8 cellular contexts compared by ENCODE assay signal in genomic region chr18:75212626-75213110, GRCh38. TPM values are rescaled to one million over a fixed set of nuclear protein-coding genes. Genes with fewer than 3 reads are reported as not detected.
DNase-seq lines count a peak whose midpoint lies in the region; ATAC-seq, FAIRE-seq and TF ChIP-seq lines count a peak whose summit lies in the region.

No MANE protein-coding gene starts in this region.

- H3K79me2 ChIP-seq in MM.1S (ENCODE audit: low read length) = peaks cover 60% of the 10 kb centered on the region
- no peaks in the 10 kb centered on the region for H3K79me2 ChIP-seq in neural progenitor cell (ENCODE audit: low read depth)

- no peaks in the 10 kb centered on the region for H3K27me3 ChIP-seq in CD4-positive, alpha-beta memory T cell (ENCODE audit: insufficient read depth, low read length)
- H3K27me3 ChIP-seq in MM.1S (replicated peaks; ENCODE audit: insufficient read depth, low read length) (no peaks in the 10 kb centered on the region), neural progenitor cell (peaks cover 69% of the 10 kb centered on the region)

- CTCF ChIA-PET in CD4-positive, alpha-beta memory T cell (lab: Charles Lee; ENCODE audit: partially characterized antibody) = interaction anchor here (1.4 to 1.9 kb wide), 3 partner anchors 9 to 32 kb away, joined by 4 to 5 read pairs (median 4); no protein-coding TSS in a partner anchor

- no peak for TF ChIP-seq CTCF in MM.1S (IDR thresholded peaks at IDR 0.05; ENCODE audit: low read length)
- TF ChIP-seq CTCF in neural progenitor cell (IDR thresholded peaks at IDR 0.05) = no peak

- no peak for FAIRE-seq in H54 (lab: Jason Lieb, UNC)

- no peaks in the 10 kb centered on the region for H3K9me3 ChIP-seq in CD4-positive, alpha-beta memory T cell (ENCODE audit: control insufficient read depth in 1 of 2, low read length in 2 of 2)
- no peaks in the 10 kb centered on the region for H3K9me3 ChIP-seq in MM.1S (replicated peaks; ENCODE audit: insufficient read depth, low read length)
- H3K9me3 ChIP-seq in neural progenitor cell (ENCODE audit: low read depth) = no peaks in the 10 kb centered on the region

- intact Hi-C loops in CD4-positive, alpha-beta memory T cell (cut with micrococcal nuclease) = loop anchor here (10.0 kb wide), 1 partner anchor 1612 kb away; the partner anchor contains the start of gene ZNF236
- intact Hi-C loops in dendritic cell treated with granulocyte-macrophage colony-stimulating factor and Interleukin-4, amounts not matched to agents 40 ng/mL and 50 ng/mL, for 4 days (cut with micrococcal nuclease) = loop anchor here (10.0 kb wide), 1 partner anchor 228 kb away; no protein-coding TSS in a partner anchor

- H3K9me3 Mint-ChIP-seq in CD4-positive, alpha-beta memory T cell = peaks cover 0 to 4% (median 0%) of the 10 kb centered on the region in 8 donors
- H3K9me3 Mint-ChIP-seq in dendritic cell treated with granulocyte-macrophage colony-stimulating factor and Interleukin-4, amounts not matched to agents 40 ng/mL and 50 ng/mL, for 4 days = no peaks in the 10 kb centered on the region
- H3K9me3 Mint-ChIP-seq in neural progenitor cell = no peaks in the 10 kb centered on the region

- TF ChIP-seq POLR2A in H54 (IDR thresholded peaks at IDR 0.05; ENCODE audit: low read depth, low read length) = no peak

- peaks cover 60% of the 10 kb centered on the region for H3K4me1 ChIP-seq in CD4-positive, alpha-beta memory T cell (ENCODE audit: insufficient read depth, low read length)
- H3K4me1 ChIP-seq in MM.1S (ENCODE audit: low read length) (peaks cover 1% of the 10 kb centered on the region), neural progenitor cell (peaks cover 16% of the 10 kb centered on the region)

- H3K27me3 Mint-ChIP-seq in CD4-positive, alpha-beta memory T cell = peaks cover 0 to 2% of the 10 kb centered on the region in 2 donors
- H3K27me3 Mint-ChIP-seq in dendritic cell treated with granulocyte-macrophage colony-stimulating factor and Interleukin-4, amounts not matched to agents 40 ng/mL and 50 ng/mL, for 4 days = peaks cover under 1% of the 10 kb centered on the region
- H3K27me3 Mint-ChIP-seq in neural progenitor cell (ENCODE audit: insufficient read depth, low read depth) = peaks cover 16% of the 10 kb centered on the region

- H4K20me1 ChIP-seq in MM.1S (ENCODE audit: insufficient read depth, low read length) (no peaks in the 10 kb centered on the region), neural progenitor cell (ENCODE audit: low read depth) (peaks cover 14% of the 10 kb centered on the region)

- peak overlapping the region; percentile 70 for H3K4me2 ChIP-seq in MM.1S (ENCODE audit: low read depth, low read length)
- H3K4me2 ChIP-seq in neural progenitor cell = peak overlapping the region; percentile 93

- POLR2A ChIA-PET in CD4-positive, alpha-beta memory T cell (lab: Charles Lee; ENCODE audit: partially characterized antibody) = interaction anchor here (0.6 to 6.5 kb wide), 7 partner anchors 9 to 615 kb away, joined by 3 to 61 read pairs (median 3); partner anchors contain the start of gene ZNF407

- peak overlapping the region; percentile 26 to 95 (median 91) for H3K27ac Mint-ChIP-seq in CD4-positive, alpha-beta memory T cell
- H3K27ac Mint-ChIP-seq in dendritic cell treated with granulocyte-macrophage colony-stimulating factor and Interleukin-4, amounts not matched to agents 40 ng/mL and 50 ng/mL, for 4 days = peak overlapping the region; percentile 32
- peak overlapping the region; percentile 70 for H3K27ac Mint-ChIP-seq in neural progenitor cell

- H2AFZ ChIP-seq in MM.1S (ENCODE audit: low read length) (no peak overlapping the region), neural progenitor cell (replicated peaks) (no peak overlapping the region)

- H3K9ac ChIP-seq in MM.1S (ENCODE audit: low read length) (no peak overlapping the region), neural progenitor cell (no peak overlapping the region)

- peak overlapping the region; percentile 31 for H3K27ac ChIP-seq in CD4-positive, alpha-beta memory T cell (ENCODE audit: low read depth, low read length)
- no peak overlapping the region for H3K27ac ChIP-seq in MM.1S (ENCODE audit: low read length)
- no peak overlapping the region for H3K27ac ChIP-seq in neural progenitor cell

- peaks cover 7 to 30% of the 10 kb centered on the region in 2 donors for H3K36me3 Mint-ChIP-seq in CD4-positive, alpha-beta memory T cell
- H3K36me3 Mint-ChIP-seq in dendritic cell treated with granulocyte-macrophage colony-stimulating factor and Interleukin-4, amounts not matched to agents 40 ng/mL and 50 ng/mL, for 4 days (ENCODE audit: low read depth) = peaks cover 24% of the 10 kb centered on the region
- H3K36me3 Mint-ChIP-seq in neural progenitor cell = no peaks in the 10 kb centered on the region

- H3F3A ChIP-seq in MM.1S (ENCODE audit: insufficient read depth, low read length) (peaks cover 21% of the 10 kb centered on the region), neural progenitor cell (ENCODE audit: low read depth) (peaks cover 22% of the 10 kb centered on the region)

- no peaks in the 10 kb centered on the region for H3K36me3 ChIP-seq in CD4-positive, alpha-beta memory T cell (ENCODE audit: insufficient read depth, low read length)
- no peaks in the 10 kb centered on the region for H3K36me3 ChIP-seq in MM.1S (replicated peaks; ENCODE audit: insufficient read depth, low read length)
- H3K36me3 ChIP-seq in neural progenitor cell = no peaks in the 10 kb centered on the region

- peak in 1 of 5 donors; percentile 18 for DNase-seq in CD4-positive, alpha-beta memory T cell
- no peak for DNase-seq in MM.1S
- no peak for DNase-seq in neural progenitor cell (ENCODE audit: low spot score)
- DNase-seq in GOT3 (lab: John Stamatoyannopoulos, UW) = no peak
- DNase-seq in H54 (ENCODE audit: insufficient read length, low spot score) = no peak
- DNase-seq in NCI-H2227 treated with DMSO at 0.1 percent for 48 hours (lab: John Stamatoyannopoulos, UW) = no peak

- no peak for ATAC-seq in HG02852 (IDR thresholded peaks at IDR 0.05; ENCODE audit: unreplicated experiment)

- peak overlapping the region; percentile 81 to 91 (median 90) for H3K4me3 Mint-ChIP-seq in CD4-positive, alpha-beta memory T cell
- peak overlapping the region; percentile 70 for H3K4me3 Mint-ChIP-seq in dendritic cell treated with granulocyte-macrophage colony-stimulating factor and Interleukin-4, amounts not matched to agents 40 ng/mL and 50 ng/mL, for 4 days
- H3K4me3 Mint-ChIP-seq in neural progenitor cell = peak overlapping the region; percentile 85

- peaks cover 50 to 77% (median 62%) of the 10 kb centered on the region in 4 donors for H3K4me1 Mint-ChIP-seq in CD4-positive, alpha-beta memory T cell
- peaks cover 59% of the 10 kb centered on the region for H3K4me1 Mint-ChIP-seq in dendritic cell treated with granulocyte-macrophage colony-stimulating factor and Interleukin-4, amounts not matched to agents 40 ng/mL and 50 ng/mL, for 4 days (ENCODE audit: low read depth)
- H3K4me1 Mint-ChIP-seq in neural progenitor cell = peaks cover 30% of the 10 kb centered on the region

- H3K4me3 ChIP-seq in CD4-positive, alpha-beta memory T cell (ENCODE audit: low read length in 2 of 2) = peak overlapping the region in 1 of 2 donors; percentile 42
- H3K4me3 ChIP-seq in MM.1S (ENCODE audit: low read length) (0 out of 2 replicates have a peak overlapping the region, but pooled peaks have one; percentile 65), neural progenitor cell (no peak overlapping the region)

- no peaks in the 10 kb centered on the region for H3K9me2 ChIP-seq in MM.1S (replicated peaks; ENCODE audit: insufficient read depth, low read length)

RNA-seq across cellular contexts. Expression of gene TSHZ1, which starts 2.1 kb away (rescaled TPM):
- 10 to 100 TPM; 30.1 to 32.0 TPM for total RNA-seq in CD4-positive, alpha-beta memory T cell
- 1 to 10 TPM in 1 of 2 donors, under 1 TPM in 1; 0.84 to 6.5 TPM for polyA plus RNA-seq in CD4-positive, alpha-beta memory T cell
- 0.06 and 0.15 TPM in 2 replicates for total RNA-seq in neural progenitor cell (ENCODE audit: low replicate concordance)

RNA-seq across cellular contexts. Expression of gene PTGR3, which starts 3.7 kb away (rescaled TPM):
- total RNA-seq in CD4-positive, alpha-beta memory T cell = 10 to 100 TPM; 55.9 to 56.7 TPM
- polyA plus RNA-seq in CD4-positive, alpha-beta memory T cell = 10 to 100 TPM; 21.0 to 29.3 TPM
- 7.5 and 13.0 TPM in 2 replicates for total RNA-seq in neural progenitor cell (ENCODE audit: low replicate concordance)

Comparison
In these comparisons a context has a peak if more than half of its experiments do, and no peak if none do; other contexts are left out.
1. H3K27ac Mint-ChIP-seq: peak in every context shown above with its lines; median percentile 91 in CD4-positive, alpha-beta memory T cell; 70 in neural progenitor cell; 32 in dendritic cell treated with granulocyte-macrophage colony-stimulating factor and Interleukin-4, amounts not matched to agents 40 ng/mL and 50 ng/mL, for 4 days.
2. RNA of gene TSHZ1, which starts 2.1 kb away (total RNA-seq): 30.1 to 32.0 TPM in CD4-positive, alpha-beta memory T cell; 0.06 to 0.15 TPM in neural progenitor cell; every median in the first group is over 10 times any median in the second.
3. Peak in every context shown above with its lines, with median percentiles within 50 percentile points of each other: H3K4me3 Mint-ChIP-seq.